Comparison of ENCODE assay signal across 18 cellular contexts in genomic region chr3:125185758-125186245, GRCh38. TPM values are rescaled to one million over a fixed set of nuclear protein-coding genes. Genes with fewer than 3 reads are reported as not detected.
DNase-seq lines count a peak whose midpoint lies in the region; ATAC-seq and TF ChIP-seq lines count a peak whose summit lies in the region.
"Had no signal": no experiment of that assay in that cellular context is flagged by ENCODE, and none has a peak within 500 bp of the region (broad histone marks: within the 10 kb centered on the region; RNA-seq: fewer than 3 reads in every experiment).

No MANE protein-coding gene starts in this region.

- TF ChIP-seq CTCF in endodermal cell (conservative IDR thresholded peaks at IDR 0.05), result no peak
- TF ChIP-seq CTCF in type B pancreatic cell (conservative IDR thresholded peaks at IDR 0.05), result no peak

- H3K27me3 ChIP-seq in endodermal cell (ENCODE audit: control insufficient read depth, insufficient read depth, low read length, poor library complexity, severe bottlenecking), result no peaks in the 10 kb centered on the region

- no peak overlapping the region for H3K27ac ChIP-seq in endodermal cell (ENCODE audit: low read depth, low read length)
- H3K27ac ChIP-seq: HL-60, VCaP had no signal

- whole genome bisulfite sequencing in endodermal cell (ENCODE audit: insufficient coverage in 1 of 2, insufficient read length in 1 of 2), 2 experiments, result 89 to 100% methylated on average over 2 to 6 of the region's 6 CpGs

- no peak overlapping the region for H3K9ac ChIP-seq in endodermal cell (ENCODE audit: extremely low read depth, low read length, poor library complexity, severe bottlenecking)

- no peaks in the 10 kb centered on the region for H3K9me3 Mint-ChIP-seq in endodermal cell
- no peaks in the 10 kb centered on the region for H3K9me3 Mint-ChIP-seq in type B pancreatic cell
- H3K9me3 Mint-ChIP-seq: activated CD8-positive, alpha-beta T cell treated with anti-CD3 and anti-CD28 coated beads for 36 hours; activated naive CD8-positive, alpha-beta T cell treated with anti-CD3 and anti-CD28 coated beads, Interleukin-2, amount 10 ng/mL, durations not matched to agents 7 days and 5 days; activated T-helper 1 cell treated with anti-CD3 and anti-CD28 coated beads, Interleukin-12 subunit alpha, Interleukin-12 subunit beta, Interleukin-2, Interleukin-4 antibody, amounts not matched to agents 30 ng/mL and 10 ng/mL and 1 ng/mL, durations not matched to agents 14 hours and 24 hours and 36 hours; HFFc6; T-cell had no signal

- H3K27ac Mint-ChIP-seq in endodermal cell (no peak overlapping the region), type B pancreatic cell (peak overlapping the region; percentile 16)
- H3K27ac Mint-ChIP-seq: activated CD8-positive, alpha-beta T cell treated with anti-CD3 and anti-CD28 coated beads for 36 hours; activated naive CD8-positive, alpha-beta T cell treated with anti-CD3 and anti-CD28 coated beads, Interleukin-2, amount 10 ng/mL, durations not matched to agents 7 days and 5 days; activated T-helper 1 cell treated with anti-CD3 and anti-CD28 coated beads, Interleukin-12 subunit alpha, Interleukin-12 subunit beta, Interleukin-2, Interleukin-4 antibody, amounts not matched to agents 30 ng/mL and 10 ng/mL and 1 ng/mL, durations not matched to agents 14 hours and 24 hours and 36 hours; B cell; HFFc6; T-cell had no signal

- peaks cover 13% of the 10 kb centered on the region for H3K36me3 ChIP-seq in endodermal cell (ENCODE audit: control insufficient read depth, insufficient read depth, low read length)

- no peak overlapping the region for H3K4me3 ChIP-seq in endodermal cell (ENCODE audit: low read length)

- no peaks in the 10 kb centered on the region for H3K27me3 Mint-ChIP-seq in endodermal cell (ENCODE audit: insufficient read depth)
- H3K27me3 Mint-ChIP-seq in type B pancreatic cell, result no peaks in the 10 kb centered on the region
- H3K27me3 Mint-ChIP-seq: activated CD8-positive, alpha-beta T cell treated with anti-CD3 and anti-CD28 coated beads for 36 hours; B cell; T-cell had no signal

- ATAC-seq in GM19455 (IDR thresholded peaks at IDR 0.05; ENCODE audit: unreplicated experiment) (peak; percentile 22), HG03103 (IDR thresholded peaks at IDR 0.05; ENCODE audit: low read depth, unreplicated experiment) (peak; percentile 12)
- ATAC-seq: activated CD8-positive, alpha-beta T cell treated with anti-CD3 and anti-CD28 coated beads for 36 hours; T-cell had no signal

- peak; percentile 36 for DNase-seq in endodermal cell
- no peak for DNase-seq in type B pancreatic cell (ENCODE audit: extremely low spot score, unreplicated experiment)
- no peak for DNase-seq in activated CD8-positive, alpha-beta memory T cell treated with anti-CD3 and anti-CD28 coated beads, Interleukin-2, amount 50 U/mL, for 48 hours
- no peak for DNase-seq in DMS114 treated with DMSO at 0.1 percent for 48 hours (lab: John Stamatoyannopoulos, UW; ENCODE audit: unreplicated experiment)
- DNase-seq in epidermal melanocyte (ENCODE audit: insufficient read length, low spot score), result no peak
- DNase-seq: activated naive CD8-positive, alpha-beta T cell treated with anti-CD3 and anti-CD28 coated beads, Interleukin-2, amount 10 ng/mL, durations not matched to agents 7 days and 5 days; HFFc6; KBM-7; NCI-H1048; NCI-H2107; T-cell had no signal

- H3K9me3 ChIP-seq in endodermal cell (ENCODE audit: control insufficient read depth, low read length), result peaks cover 7% of the 10 kb centered on the region

- H3K4me1 Mint-ChIP-seq in endodermal cell (peaks cover 11% of the 10 kb centered on the region), type B pancreatic cell (ENCODE audit: unreplicated experiment) (peaks cover 21% of the 10 kb centered on the region)
- H3K4me1 Mint-ChIP-seq: activated naive CD8-positive, alpha-beta T cell treated with anti-CD3 and anti-CD28 coated beads, Interleukin-2, amount 10 ng/mL, durations not matched to agents 7 days and 5 days had no signal

- H3K4me3 Mint-ChIP-seq in endodermal cell (no peak overlapping the region), type B pancreatic cell (peak overlapping the region; percentile 42)
- H3K4me3 Mint-ChIP-seq: activated CD8-positive, alpha-beta T cell treated with anti-CD3 and anti-CD28 coated beads for 36 hours; activated naive CD8-positive, alpha-beta T cell treated with anti-CD3 and anti-CD28 coated beads, Interleukin-2, amount 10 ng/mL, durations not matched to agents 7 days and 5 days; activated T-helper 1 cell treated with anti-CD3 and anti-CD28 coated beads, Interleukin-12 subunit alpha, Interleukin-12 subunit beta, Interleukin-2, Interleukin-4 antibody, amounts not matched to agents 30 ng/mL and 10 ng/mL and 1 ng/mL, durations not matched to agents 14 hours and 24 hours and 36 hours; B cell; HFFc6; T-cell had no signal

- peaks cover 36% of the 10 kb centered on the region for H3K36me3 Mint-ChIP-seq in endodermal cell (ENCODE audit: low read depth)
- H3K36me3 Mint-ChIP-seq in type B pancreatic cell, result peaks cover 4% of the 10 kb centered on the region
- H3K36me3 Mint-ChIP-seq: activated naive CD8-positive, alpha-beta T cell treated with anti-CD3 and anti-CD28 coated beads, Interleukin-2, amount 10 ng/mL, durations not matched to agents 7 days and 5 days; T-cell had no signal

- H3K4me1 ChIP-seq in endodermal cell (ENCODE audit: control insufficient read depth, insufficient read depth, low read length), result no peaks in the 10 kb centered on the region

RNA-seq across cellular contexts. Expression of gene SLC12A8, which starts 26.7 kb away (rescaled TPM):
- total RNA-seq in endodermal cell (10 to 100 TPM; 17.3 to 18.6 TPM), type B pancreatic cell (ENCODE audit: low replicate concordance) (6.8 and 13.8 TPM in 2 replicates)
- polyA plus RNA-seq in endodermal cell (2013, experiment 1 of 2), result 4.2 TPM
- polyA plus RNA-seq in endodermal cell (2013, experiment 2 of 2), result 4.1 TPM
